12 cellular contexts compared by ENCODE assay signal in the genomic region with DNA sequence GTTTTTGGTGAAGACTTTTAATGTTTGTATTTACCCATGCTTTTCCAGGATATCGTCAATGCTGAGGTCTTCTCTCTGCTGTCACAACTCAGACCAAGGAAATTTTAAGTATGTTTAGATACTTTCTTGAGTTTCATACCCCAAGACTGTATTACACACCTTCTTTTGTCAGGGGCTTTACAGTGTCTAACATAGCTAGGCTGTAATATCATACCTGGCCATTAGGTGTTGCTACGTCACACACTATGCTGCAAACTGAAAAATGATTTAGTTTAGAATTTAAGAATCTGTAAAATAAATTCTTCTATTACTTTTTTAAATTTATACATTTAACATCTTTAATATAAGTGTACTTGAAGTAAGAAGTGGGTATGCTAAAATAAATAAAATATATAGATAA.
DNase-seq lines count a peak whose midpoint lies in the region; ATAC-seq, FAIRE-seq and TF ChIP-seq lines count a peak whose summit lies in the region.
"Had no signal": no experiment of that assay in that cellular context is flagged by ENCODE, and none has a peak within 500 bp of the region (broad histone marks: within the 10 kb centered on the region; RNA-seq: fewer than 3 reads in every experiment).

No MANE protein-coding gene starts in this region.

- H3K27me3 ChIP-seq in Caco-2 (replicated peaks; ENCODE audit: control insufficient read depth, insufficient read depth, low read length): no peaks in the 10 kb centered on the region
- no peaks in the 10 kb centered on the region for H3K27me3 ChIP-seq in H9 (ENCODE audit: insufficient read depth, low read length)
- no peaks in the 10 kb centered on the region for H3K27me3 ChIP-seq in kidney epithelial cell (ENCODE audit: control insufficient read depth, insufficient read depth, low read length)

- H3K56ac ChIP-seq in H9 (ENCODE audit: insufficient read length, low read depth, low read length): no peak overlapping the region

- H4K5ac ChIP-seq in H9 (ENCODE audit: insufficient read length, low read depth, low read length): no peak overlapping the region

- H2AFZ ChIP-seq in H9 (ENCODE audit: low read length): no peak overlapping the region

- H3K4me3 Mint-ChIP-seq in Caco-2 (ENCODE audit: unreplicated experiment) (no peak overlapping the region), H9 (no peak overlapping the region), WTC11 (no peak overlapping the region)

- no peak overlapping the region for H3K27ac ChIP-seq in H9 (ENCODE audit: insufficient read length, low read depth, low read length)

- H3K9me3 ChIP-seq in Caco-2 (peaks cover 9% of the 10 kb centered on the region; the same call in 1 of the 2 replicates), H9 (ENCODE audit: control insufficient read depth, low read depth, low read length) (peaks cover 5% of the 10 kb centered on the region)

- no peaks in the 10 kb centered on the region for H3K27me3 Mint-ChIP-seq in Caco-2 (ENCODE audit: insufficient read depth, unreplicated experiment)
- no peaks in the 10 kb centered on the region for H3K27me3 Mint-ChIP-seq in H9 (ENCODE audit: low read depth)
- H3K27me3 Mint-ChIP-seq in WTC11 (ENCODE audit: low read depth): no peaks in the 10 kb centered on the region

- POLR2A ChIA-PET in Caco-2 (lab: Charles Lee) (no interaction called here), WTC11 (lab: Charles Lee) (interaction anchor here (0.5 kb wide), 1 partner anchor 338 kb away, joined by 6 read pairs; no protein-coding TSS in a partner anchor)

- no peak for FAIRE-seq in H54 (lab: Jason Lieb, UNC)

- CTCF ChIA-PET in Caco-2 (lab: Charles Lee) (interaction anchor here (1.0 kb wide), 1 partner anchor 352 kb away, joined by 3 read pairs; no protein-coding TSS in a partner anchor), WTC11 (lab: Charles Lee) (interaction anchor here (0.6 to 2.8 kb wide), 5 partner anchors 24 to 562 kb away, joined by 3 to 17 read pairs (median 4); no protein-coding TSS in a partner anchor)

- intact Hi-C loops in Caco-2 (cut with micrococcal nuclease; ENCODE audit: unreplicated experiment): loop anchor here (5.0 kb wide), 1 partner anchor 353 kb away; no protein-coding TSS in a partner anchor

- no peaks in the 10 kb centered on the region for H3K79me1 ChIP-seq in H9 (ENCODE audit: insufficient read depth, low read depth, low read length, poor library complexity, severe bottlenecking)

- no peak overlapping the region for H3K18ac ChIP-seq in H9 (ENCODE audit: insufficient read length, low read depth, low read length)

- no peak overlapping the region for H3K4me2 ChIP-seq in H9 (ENCODE audit: insufficient read depth, insufficient read length, low read length)

- H3K4me3 ChIP-seq in Caco-2 (ENCODE audit: low read depth, low read length) (no peak overlapping the region), kidney epithelial cell (ENCODE audit: low read depth, low read length) (no peak overlapping the region)
- H3K4me3 ChIP-seq: lung had no signal

- TF ChIP-seq CTCF in Caco-2 (IDR thresholded peaks at IDR 0.05; ENCODE audit: insufficient read depth in 1 of 2, low read depth in 1 of 2, low read length in 1 of 2, severe bottlenecking in 1 of 2, unreplicated experiment in 1 of 2) (peak; percentile 30 to 32), H9 (conservative IDR thresholded peaks at IDR 0.05) (peak; percentile 82), WTC11 (IDR thresholded peaks at IDR 0.05) (peak; percentile 57), kidney epithelial cell (IDR thresholded peaks at IDR 0.05; ENCODE audit: insufficient read depth, low read length, poor library complexity, severe bottlenecking) (peak; percentile 31)

- H3K36me3 Mint-ChIP-seq in Caco-2 (ENCODE audit: insufficient read depth, unreplicated experiment): peaks cover 10% of the 10 kb centered on the region
- H3K36me3 Mint-ChIP-seq in H9 (ENCODE audit: insufficient read depth in 1 of 3, low read depth in 3 of 3): peaks cover 6 to 8% (median 7%) of the 10 kb centered on the region in 3 experiments; a peak in 5 of 7 replicates
- H3K36me3 Mint-ChIP-seq in WTC11: peaks cover 12% of the 10 kb centered on the region

- H3K9ac ChIP-seq in H9 (ENCODE audit: extremely low read depth, insufficient read length, low read length): no peak overlapping the region

- H3K79me2 ChIP-seq in H9 (ENCODE audit: insufficient read depth, low read length): no peaks in the 10 kb centered on the region

- H3K23ac ChIP-seq in H9 (ENCODE audit: insufficient read length, low read depth, low read length): no peak overlapping the region

- no TSS peak for BruUV-seq in Caco-2 (replicated peaks; lab: Mats Ljungman, UMichigan)

- H3K27ac Mint-ChIP-seq in Caco-2 (ENCODE audit: unreplicated experiment) (no peak overlapping the region), H9 (no peak overlapping the region), WTC11 (no peak overlapping the region)
- H3K27ac Mint-ChIP-seq: activated T-helper 2 cell treated with anti-CD3 and anti-CD28 coated beads, Interferon-gamma antibody, Interleukin-2, Interleukin-4, amounts not matched to agents 10 μg/mL and 5 μg/mL and 100 μg/mL, durations not matched to agents 14 hours and 24 hours and 36 hours had no signal

- ATAC-seq in WTC11 (peak; percentile 77), GM18519 (IDR thresholded peaks at IDR 0.05; ENCODE audit: low FRiP score, unreplicated experiment) (no peak), HG02571 (IDR thresholded peaks at IDR 0.05; ENCODE audit: unreplicated experiment) (no peak)

- no peak overlapping the region for H2BK120ac ChIP-seq in H9 (ENCODE audit: low read depth, low read length, poor library complexity, severe bottlenecking)

- H3K36me3 ChIP-seq in Caco-2 (ENCODE audit: control insufficient read depth, insufficient read depth, low read length): no peaks in the 10 kb centered on the region
- no peaks in the 10 kb centered on the region for H3K36me3 ChIP-seq in kidney epithelial cell (ENCODE audit: control insufficient read depth, insufficient read depth, low read length)

- no peak overlapping the region for H2BK20ac ChIP-seq in H9 (ENCODE audit: low read depth, low read length, poor library complexity, severe bottlenecking)

- H2BK12ac ChIP-seq in H9 (ENCODE audit: insufficient read length, low read depth, low read length): no peak overlapping the region

- H2BK5ac ChIP-seq in H9 (ENCODE audit: insufficient read length, low read length): no peak overlapping the region

- no CpG with 5 or more reads among the region's 2 CpGs for WGBS in H9 (ENCODE audit: extremely low coverage, insufficient read length, low lambda C conversion rate)

- no peak overlapping the region for H3K14ac ChIP-seq in H9 (ENCODE audit: insufficient read depth, low read length)

- no peak overlapping the region for H2BK15ac ChIP-seq in H9 (ENCODE audit: low read depth, low read length)

- DNase-seq in Caco-2 (no peak), H9 (no peak), WTC11 (ENCODE audit: low spot score) (no peak), kidney epithelial cell (ENCODE audit: low read depth) (no peak), H54 (ENCODE audit: insufficient read length, low spot score) (no peak), DMS 273 treated with DMSO at 0.1 percent for 48 hours (lab: John Stamatoyannopoulos, UW) (no peak)
- DNase-seq: DMS153, NCI-H524 had no signal

- H3K9me3 Mint-ChIP-seq in Caco-2 (ENCODE audit: unreplicated experiment): peaks cover 9% of the 10 kb centered on the region
- H3K9me3 Mint-ChIP-seq in H9: peaks cover 3 to 4% of the 10 kb centered on the region in 2 experiments; a peak in 4 of 5 replicates
- H3K9me3 Mint-ChIP-seq in WTC11: peaks cover 13% of the 10 kb centered on the region

- H3T11ph ChIP-seq in H9 (ENCODE audit: low read length): no peak overlapping the region

- H3K4me1 ChIP-seq in Caco-2: peaks cover 6% of the 10 kb centered on the region; the same call in 1 of the 2 replicates
- H3K4me1 ChIP-seq in H9 (ENCODE audit: insufficient read depth, low read length): no peaks in the 10 kb centered on the region

- no peak overlapping the region for H4K8ac ChIP-seq in H9 (replicated peaks; ENCODE audit: insufficient read length, low read depth, low read length)

- no peaks in the 10 kb centered on the region for H3K23me2 ChIP-seq in H9 (ENCODE audit: insufficient read length, low read depth, low read length, poor library complexity, severe bottlenecking)

- H2AK5ac ChIP-seq in H9 (ENCODE audit: insufficient read length, low read length): no peak overlapping the region

- H4K91ac ChIP-seq in H9 (ENCODE audit: insufficient read length, low read depth, low read length): no peak overlapping the region

- no peak for TF ChIP-seq POLR2A in H54 (IDR thresholded peaks at IDR 0.05; ENCODE audit: low read depth, low read length)

- H4K20me1 ChIP-seq in H9 (ENCODE audit: control insufficient read depth, insufficient read depth, insufficient read length): no peaks in the 10 kb centered on the region

- H3K4ac ChIP-seq in H9 (ENCODE audit: low read depth, low read length): no peak overlapping the region

- H3K4me1 Mint-ChIP-seq in Caco-2 (ENCODE audit: low read depth, unreplicated experiment) (peaks cover 14% of the 10 kb centered on the region), H9 (peaks cover 4 to 11% of the 10 kb centered on the region in 2 experiments), WTC11 (peaks cover 14% of the 10 kb centered on the region)

TF ChIP-seq in WTC11, 78 proteins besides CTCF, POLR2A, EP300 and RAD21 (continues in another document):
- TF ChIP-seq JAZF1 (CRISPR knock-in tag; IDR thresholded peaks at IDR 0.05): no peak
- no peak for TF ChIP-seq KAT7 (CRISPR knock-in tag; IDR thresholded peaks at IDR 0.05; ENCODE audit: borderline replicate concordance)
- TF ChIP-seq, protein P1, sequence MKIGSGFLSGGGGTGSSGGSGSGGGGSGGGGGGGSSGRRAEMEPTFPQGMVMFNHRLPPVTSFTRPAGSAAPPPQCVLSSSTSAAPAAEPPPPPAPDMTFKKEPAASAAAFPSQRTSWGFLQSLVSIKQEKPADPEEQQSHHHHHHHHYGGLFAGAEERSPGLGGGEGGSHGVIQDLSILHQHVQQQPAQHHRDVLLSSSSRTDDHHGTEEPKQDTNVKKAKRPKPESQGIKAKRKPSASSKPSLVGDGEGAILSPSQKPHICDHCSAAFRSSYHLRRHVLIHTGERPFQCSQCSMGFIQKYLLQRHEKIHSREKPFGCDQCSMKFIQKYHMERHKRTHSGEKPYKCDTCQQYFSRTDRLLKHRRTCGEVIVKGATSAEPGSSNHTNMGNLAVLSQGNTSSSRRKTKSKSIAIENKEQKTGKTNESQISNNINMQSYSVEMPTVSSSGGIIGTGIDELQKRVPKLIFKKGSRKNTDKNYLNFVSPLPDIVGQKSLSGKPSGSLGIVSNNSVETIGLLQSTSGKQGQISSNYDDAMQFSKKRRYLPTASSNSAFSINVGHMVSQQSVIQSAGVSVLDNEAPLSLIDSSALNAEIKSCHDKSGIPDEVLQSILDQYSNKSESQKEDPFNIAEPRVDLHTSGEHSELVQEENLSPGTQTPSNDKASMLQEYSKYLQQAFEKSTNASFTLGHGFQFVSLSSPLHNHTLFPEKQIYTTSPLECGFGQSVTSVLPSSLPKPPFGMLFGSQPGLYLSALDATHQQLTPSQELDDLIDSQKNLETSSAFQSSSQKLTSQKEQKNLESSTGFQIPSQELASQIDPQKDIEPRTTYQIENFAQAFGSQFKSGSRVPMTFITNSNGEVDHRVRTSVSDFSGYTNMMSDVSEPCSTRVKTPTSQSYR (CRISPR knock-in tag; IDR thresholded peaks at IDR 0.05): no peak
- TF ChIP-seq NFATC4 (CRISPR knock-in tag; IDR thresholded peaks at IDR 0.05): no peak
- TF ChIP-seq NR1H2 (CRISPR knock-in tag; IDR thresholded peaks at IDR 0.05): no peak
- no peak for TF ChIP-seq HMGA2 (CRISPR knock-in tag; IDR thresholded peaks at IDR 0.05)

Comparison
In these comparisons a context has a peak if more than half of its experiments do, and no peak if none do; other contexts are left out.
1. CTCF ChIP-seq: peak in every context shown above with its lines; median percentile 82 in H9; 57 in WTC11; 31 in Caco-2; 31 in kidney epithelial cell.